Comparison of ENCODE assay signal across 8 cellular contexts in genomic region chr7:137992738-137993394, GRCh38. TPM values are rescaled to one million over a fixed set of nuclear protein-coding genes. Genes with fewer than 3 reads are reported as not detected.
DNase-seq lines count a peak whose midpoint lies in the region; ATAC-seq and TF ChIP-seq lines count a peak whose summit lies in the region.

No MANE protein-coding gene starts in this region.

- no peaks in the 10 kb centered on the region for H3K27me3 Mint-ChIP-seq in activated CD4-positive, alpha-beta T cell treated with anti-CD3 and anti-CD28 coated beads, Interleukin-2, amount 10 ng/mL, durations not matched to agents 24 days and 14 days

- H3K27me3 ChIP-seq in SJCRH30 = no peaks in the 10 kb centered on the region
- no peaks in the 10 kb centered on the region for H3K27me3 ChIP-seq in skeletal muscle satellite cell (ENCODE audit: control insufficient read depth, insufficient read depth, low read length)

- H3K4me3 ChIP-seq in SJCRH30 (no peak overlapping the region), skeletal muscle satellite cell (ENCODE audit: low read length) (peak overlapping the region; percentile 8)

- peak overlapping the region; percentile 82 for H3K27ac Mint-ChIP-seq in activated CD4-positive, alpha-beta T cell treated with anti-CD3 and anti-CD28 coated beads, Interleukin-2, amount 10 ng/mL, durations not matched to agents 24 days and 14 days

- peak overlapping the region; percentile 66 for H3K9ac ChIP-seq in skeletal muscle satellite cell (ENCODE audit: low read depth, low read length)

- peaks cover 17% of the 10 kb centered on the region for H3K4me1 ChIP-seq in SJCRH30
- peaks cover 80% of the 10 kb centered on the region for H3K4me1 ChIP-seq in skeletal muscle satellite cell (ENCODE audit: control insufficient read depth, insufficient read depth, low read length)

- peaks cover 18% of the 10 kb centered on the region for H3K36me3 Mint-ChIP-seq in activated CD4-positive, alpha-beta T cell treated with anti-CD3 and anti-CD28 coated beads, Interleukin-2, amount 10 ng/mL, durations not matched to agents 24 days and 14 days (ENCODE audit: low read depth)

- H3K9me3 ChIP-seq in SJCRH30 (replicated peaks) (no peaks in the 10 kb centered on the region), skeletal muscle satellite cell (replicated peaks; ENCODE audit: low read length) (no peaks in the 10 kb centered on the region)

- peak overlapping the region; percentile 58 for H3K4me2 ChIP-seq in skeletal muscle satellite cell (ENCODE audit: low read length)

- no peak for TF ChIP-seq CTCF in GM13976 (IDR thresholded peaks at IDR 0.05; ENCODE audit: borderline replicate concordance, control extremely low read depth, extremely low read depth, insufficient read depth, missing control alignments)

- in situ Hi-C loops in GM13976 (cut with MboI; ENCODE audit: low sequenced_read_pairs, unreplicated experiment) = no loop called here

- H3K9me3 Mint-ChIP-seq in activated CD4-positive, alpha-beta T cell treated with anti-CD3 and anti-CD28 coated beads, Interleukin-2, amount 10 ng/mL, durations not matched to agents 24 days and 14 days = no peaks in the 10 kb centered on the region

- intact Hi-C loops in activated CD4-positive, alpha-beta T cell treated with anti-CD3 and anti-CD28 coated beads, Interleukin-2, amount 10 ng/mL, durations not matched to agents 24 days and 14 days (cut with micrococcal nuclease) = loop anchor here (1.0 to 2.0 kb wide), 2 partner anchors 9 to 58 kb away; partner anchors contain the start of gene CREB3L2

- H3K4me1 Mint-ChIP-seq in activated CD4-positive, alpha-beta T cell treated with anti-CD3 and anti-CD28 coated beads, Interleukin-2, amount 10 ng/mL, durations not matched to agents 24 days and 14 days = peaks cover 34% of the 10 kb centered on the region

- peak overlapping the region; percentile 16; the same call in 1 of the 2 replicates for H3K27ac ChIP-seq in SJCRH30

- ATAC-seq in HG02943 (IDR thresholded peaks at IDR 0.05; ENCODE audit: low read depth, unreplicated experiment) = peak; percentile 47

- H3K4me3 Mint-ChIP-seq in activated CD4-positive, alpha-beta T cell treated with anti-CD3 and anti-CD28 coated beads, Interleukin-2, amount 10 ng/mL, durations not matched to agents 24 days and 14 days = peak overlapping the region; percentile 24

- H3K36me3 ChIP-seq in SJCRH30 (no peaks in the 10 kb centered on the region), skeletal muscle satellite cell (ENCODE audit: insufficient read depth, low read length) (peaks cover 13% of the 10 kb centered on the region)

- DNase-seq in activated CD4-positive, alpha-beta T cell treated with anti-CD3 and anti-CD28 coated beads, Interleukin-2, amount 10 ng/mL, durations not matched to agents 24 days and 14 days = peak; percentile 74
- no peak for DNase-seq in activated CD4-positive, alpha-beta T cell treated with anti-CD3 and anti-CD28 coated beads, Interleukin-2, amount 50 U/mL, for 1 hour
- DNase-seq in SJCRH30 (no peak), fibroblast of peridontal ligament (ENCODE audit: extremely low read depth) (peak; percentile 97), GM19240 (ENCODE audit: insufficient read length, low spot score) (no peak), GM13976 (ENCODE audit: low spot score) (no peak)

RNA-seq across cellular contexts. Expression of gene CREB3L2, which starts 9.0 kb away (rescaled TPM):
- 44.8 and 45.6 TPM in 2 replicates for total RNA-seq in activated CD4-positive, alpha-beta T cell treated with anti-CD3 and anti-CD28 coated beads, Interleukin-2, amount 10 ng/mL, durations not matched to agents 24 days and 14 days
- total RNA-seq in SJCRH30 (2014; rRNA removed; shearing (Covaris generic)) = 18.4 and 18.7 TPM in 2 replicates
- total RNA-seq in skeletal muscle satellite cell (2012; rRNA removed) = 17.2 and 28.0 TPM in 2 replicates

Comparison
In these comparisons a context has a peak if more than half of its experiments do, and no peak if none do; other contexts are left out.
1. DNase-seq: peak in activated CD4-positive, alpha-beta T cell treated with anti-CD3 and anti-CD28 coated beads, Interleukin-2, amount 10 ng/mL, durations not matched to agents 24 days and 14 days (single experiment) and fibroblast of peridontal ligament (single experiment); none in activated CD4-positive, alpha-beta T cell treated with anti-CD3 and anti-CD28 coated beads, Interleukin-2, amount 50 U/mL, for 1 hour (single experiment), SJCRH30 (0 of 2), GM19240 (single experiment) and GM13976 (single experiment).